ENCODE assay signal across 26 cellular contexts in genomic region chr21:35791541-35792335, GRCh38.
"Had no signal": no experiment of that assay in that cellular context is flagged by ENCODE, and none has a peak within 500 bp of the region (broad histone marks: within the 10 kb centered on the region; RNA-seq: fewer than 3 reads in every experiment).

No MANE protein-coding gene starts in this region.

- H3K27me3 Mint-ChIP-seq: progenitor cell of endocrine pancreas had no signal

- H3K36me3 Mint-ChIP-seq: natural killer cell; stimulated activated naive B cell treated with anti-CD40 and anti-IgM and Interleukin-4, amounts not matched to agents 10 μg/mL and 1 μg/mL and 100 μg/mL, for 72 hours had no signal

- H3K4me2 ChIP-seq: hepatocyte had no signal

- H3K4me3 Mint-ChIP-seq: mesothelial cell of epicardium; naive B cell; natural killer cell; nephron progenitor cell; stimulated activated naive B cell treated with anti-CD40 and anti-IgM and Interleukin-4, amounts not matched to agents 10 μg/mL and 1 μg/mL and 100 μg/mL, for 72 hours had no signal

- H3K79me2 ChIP-seq: hepatocyte had no signal

- H3K4me3 ChIP-seq: hepatocyte, left ventricle myocardium inferior, lung, ovary, skin epidermis, stomach, testis, thyroid gland, transverse colon, upper lobe of left lung had no signal

- H3K36me3 ChIP-seq: left ventricle myocardium inferior, ovary, stomach, thyroid gland, transverse colon, upper lobe of left lung had no signal

- H3K27ac Mint-ChIP-seq: mesothelial cell of epicardium; naive B cell; natural killer cell; nephron progenitor cell; progenitor cell of endocrine pancreas; stimulated activated naive B cell treated with anti-CD40 and anti-IgM and Interleukin-4, amounts not matched to agents 10 μg/mL and 1 μg/mL and 100 μg/mL, for 72 hours had no signal

- DNase-seq: islet precursor cell; left ventricle myocardium inferior; mesendoderm; naive B cell; natural killer cell; nephron progenitor cell; nucleus accumbens; ovary; right cardiac atrium; stimulated activated CD4-positive, alpha-beta T cell treated with anti-CD3 and anti-CD28 coated beads, Interleukin-12 subunit alpha, Interleukin-12 subunit beta, amount 100 ng/mL, for 4 hours; stimulated activated CD4-positive, alpha-beta T cell treated with anti-CD3 and anti-CD28 coated beads, Interleukin-15, amount 100 ng/mL, for 24 hours; stimulated activated CD4-positive, alpha-beta T cell treated with anti-CD3 and anti-CD28 coated beads, Interleukin-2, amount 100 ng/mL, for 24 hours; stimulated activated CD4-positive, alpha-beta T cell treated with anti-CD3 and anti-CD28 coated beads, Interleukin-4, amount 100 ng/mL, for 1 hour; stimulated activated naive B cell treated with anti-CD40 and anti-IgM and Interleukin-4, amounts not matched to agents 10 μg/mL and 1 μg/mL and 100 μg/mL, for 72 hours; stimulated activated naive CD8-positive, alpha-beta T cell treated with anti-CD3 and anti-CD28 coated beads, Interleukin-15, Interleukin-2, amounts not matched to agents 100 U/mL and 50 U/mL, for 24 hours; stomach; testis; thyroid gland; transverse colon; upper lobe of left lung had no signal

- H3K9me3 ChIP-seq: ovary, stomach, testis, thyroid gland, transverse colon had no signal

- H2AFZ ChIP-seq: hepatocyte had no signal

- H3K27ac ChIP-seq: hepatocyte, left ventricle myocardium inferior, ovary, skin epidermis, stomach, testis, thyroid gland, transverse colon, upper lobe of left lung had no signal

- H3K4me1 ChIP-seq: left ventricle myocardium inferior, testis, thyroid gland, upper lobe of left lung had no signal

- H3K4me1 Mint-ChIP-seq: naive B cell; natural killer cell; nephron progenitor cell; stimulated activated naive B cell treated with anti-CD40 and anti-IgM and Interleukin-4, amounts not matched to agents 10 μg/mL and 1 μg/mL and 100 μg/mL, for 72 hours had no signal

- ATAC-seq: right cardiac atrium; sciatic nerve; stimulated activated naive CD8-positive, alpha-beta T cell treated with anti-CD3 and anti-CD28 coated beads, Interleukin-15, Interleukin-2, amounts not matched to agents 100 U/mL and 50 U/mL, for 24 hours had no signal

- H3K27me3 ChIP-seq: hepatocyte, ovary, stomach, testis, thyroid gland, transverse colon, upper lobe of left lung had no signal

- H3K9me3 Mint-ChIP-seq: natural killer cell had no signal
